Comparison of ENCODE assay signal across 8 cellular contexts in genomic region chr6:26249959-26250805, GRCh38.
A peak's percentile ranks its signal among the peaks of the same experiment; 100 is the strongest.
DNase-seq lines count a peak whose midpoint lies in the region; ATAC-seq and TF ChIP-seq lines count a peak whose summit lies in the region.

No MANE protein-coding gene starts in this region.

- H3K4me1 Mint-ChIP-seq in dendritic cell treated with granulocyte-macrophage colony-stimulating factor and Interleukin-4, amounts not matched to agents 40 ng/mL and 50 ng/mL, for 4 days (ENCODE audit: low read depth): peaks cover 26% of the 10 kb centered on the region

- no peaks in the 10 kb centered on the region for H3K27me3 Mint-ChIP-seq in dendritic cell treated with granulocyte-macrophage colony-stimulating factor and Interleukin-4, amounts not matched to agents 40 ng/mL and 50 ng/mL, for 4 days

- H3K36me3 Mint-ChIP-seq in dendritic cell treated with granulocyte-macrophage colony-stimulating factor and Interleukin-4, amounts not matched to agents 40 ng/mL and 50 ng/mL, for 4 days (ENCODE audit: low read depth): no peaks in the 10 kb centered on the region

- H3K27ac ChIP-seq in lower lobe of right lung: peak overlapping the region; percentile 77

- peak overlapping the region; percentile 95 for H3K27ac Mint-ChIP-seq in dendritic cell treated with granulocyte-macrophage colony-stimulating factor and Interleukin-4, amounts not matched to agents 40 ng/mL and 50 ng/mL, for 4 days

- peaks cover 48% of the 10 kb centered on the region for H3K27me3 ChIP-seq in lower lobe of right lung (ENCODE audit: low read depth)

- H3K9me3 ChIP-seq in lower lobe of right lung: no peaks in the 10 kb centered on the region

- peak overlapping the region; percentile 58 for H3K4me3 ChIP-seq in lower lobe of right lung

- no peaks in the 10 kb centered on the region for H3K9me3 Mint-ChIP-seq in dendritic cell treated with granulocyte-macrophage colony-stimulating factor and Interleukin-4, amounts not matched to agents 40 ng/mL and 50 ng/mL, for 4 days

- H3K4me3 Mint-ChIP-seq in dendritic cell treated with granulocyte-macrophage colony-stimulating factor and Interleukin-4, amounts not matched to agents 40 ng/mL and 50 ng/mL, for 4 days: peak overlapping the region; percentile 80

- DNase-seq in NCI-H2196 treated with DMSO at 0.1 percent for 48 hours (lab: John Stamatoyannopoulos, UW; ENCODE audit: unreplicated experiment) (peak; percentile 75), lower lobe of right lung (peak; percentile 71)
- peak; percentile 61 to 66 for DNase-seq in activated CD4-positive, alpha-beta T cell treated with anti-CD3 and anti-CD28 coated beads for 4 hours
- peak; percentile 50 to 58 for DNase-seq in stimulated activated CD8-positive, alpha-beta memory T cell treated with anti-CD3 and anti-CD28 coated beads, Interleukin-2, amount 100 ng/mL, for 48 hours (ENCODE audit: low read depth in 2 of 2)

- peak; percentile 30 for TF ChIP-seq CTCF in lower lobe of right lung (IDR thresholded peaks at IDR 0.05)

- TF ChIP-seq POLR2A in GM18505 (IDR thresholded peaks at IDR 0.05; ENCODE audit: borderline replicate concordance, extremely low read depth, insufficient read depth, insufficient read length): peak; percentile 98

- H3K4me1 ChIP-seq in lower lobe of right lung: peaks cover 18% of the 10 kb centered on the region

- H3K36me3 ChIP-seq in lower lobe of right lung: no peaks in the 10 kb centered on the region

- ATAC-seq in GM18505 (IDR thresholded peaks at IDR 0.05; ENCODE audit: unreplicated experiment) (peak; percentile 44), HG02973 (IDR thresholded peaks at IDR 0.05; ENCODE audit: unreplicated experiment) (peak; percentile 43), lower lobe of right lung (peak; percentile 73 to 77), GM19328 (IDR thresholded peaks at IDR 0.05; ENCODE audit: unreplicated experiment) (no peak)

- intact Hi-C loops in dendritic cell treated with granulocyte-macrophage colony-stimulating factor and Interleukin-4, amounts not matched to agents 40 ng/mL and 50 ng/mL, for 4 days (cut with micrococcal nuclease): no loop called here
- intact Hi-C loops in lower lobe of right lung (cut with DNase I): no loop called here
